ENCODE assay signal across 9 cellular contexts in the genomic region with DNA sequence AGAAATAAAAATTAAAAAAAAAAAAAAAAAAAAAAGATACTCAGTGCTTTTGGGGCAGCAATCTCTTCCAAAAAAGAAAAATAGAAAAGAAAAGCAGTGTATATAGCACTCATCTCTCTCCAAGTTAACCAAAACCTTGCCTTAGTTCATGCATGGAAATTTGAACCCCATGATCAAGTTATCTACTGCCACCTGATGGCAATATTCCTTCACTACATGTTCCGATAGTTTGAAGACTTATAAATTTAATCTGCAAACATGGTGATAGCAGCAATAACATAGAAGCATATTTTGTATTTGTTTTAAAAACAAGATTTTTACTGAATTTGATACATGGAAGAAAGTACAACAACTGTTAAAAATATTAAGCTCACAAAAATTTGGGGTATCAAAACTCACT. TPM values are rescaled to one million over a fixed set of nuclear protein-coding genes. Genes with fewer than 3 reads are reported as not detected.
A peak's percentile ranks its signal among the peaks of the same experiment; 100 is the strongest.
DNase-seq lines count a peak whose midpoint lies in the region; ATAC-seq and TF ChIP-seq lines count a peak whose summit lies in the region.
"Had no signal": no experiment of that assay in that cellular context is flagged by ENCODE, and none has a peak within 500 bp of the region (broad histone marks: within the 10 kb centered on the region; RNA-seq: fewer than 3 reads in every experiment).

No MANE protein-coding gene starts in this region.

- H3K79me2 ChIP-seq in KMS-11 (ENCODE audit: insufficient read depth, low read depth), result no peaks in the 10 kb centered on the region

- TF ChIP-seq CTCF in KMS-11 (conservative IDR thresholded peaks at IDR 0.05; ENCODE audit: low read depth, low read length) (peak; percentile 71), foreskin keratinocyte (conservative IDR thresholded peaks at IDR 0.05) (peak; percentile 73), stomach (IDR thresholded peaks at IDR 0.05) (peak in 5 of 7 experiments; percentile 17 to 42 (median 22))

- H3K4me1 ChIP-seq in KMS-11 (ENCODE audit: low read depth, poor library complexity, severe bottlenecking) (no peaks in the 10 kb centered on the region), foreskin keratinocyte (no peaks in the 10 kb centered on the region), stomach (no peaks in the 10 kb centered on the region)

- H3K27me3 ChIP-seq in KMS-11 (ENCODE audit: insufficient read depth, low read depth), result no peaks in the 10 kb centered on the region
- H3K27me3 ChIP-seq in foreskin keratinocyte, result no peaks in the 10 kb centered on the region
- no peaks in the 10 kb centered on the region for H3K27me3 ChIP-seq in stomach
- H3K27me3 ChIP-seq: SJSA1 had no signal

- H3K4me2 ChIP-seq in KMS-11, result no peak overlapping the region

- intact Hi-C loops in stomach (cut with DNase I; ENCODE audit: low total_unique reads), result no loop called here

- ATAC-seq in foreskin keratinocyte (no peak), HG03139 (IDR thresholded peaks at IDR 0.05; ENCODE audit: unreplicated experiment) (no peak), GM19328 (IDR thresholded peaks at IDR 0.05; ENCODE audit: unreplicated experiment) (no peak)

- DNase-seq in DMS114 treated with DMSO at 0.1 percent for 48 hours (lab: John Stamatoyannopoulos, UW; ENCODE audit: unreplicated experiment), result peak; percentile 46
- peak; percentile 28 for DNase-seq in SK-N-DZ (ENCODE audit: low spot score)
- peak in 1 of 2 donors; percentile 16 for DNase-seq in foreskin keratinocyte
- DNase-seq in stomach, result no peak
- no peak for DNase-seq in activated gamma-delta T cell treated with Interleukin-2 at 50 U/mL for 16 hours

- H3K4me3 ChIP-seq in KMS-11 (IDR thresholded peaks at IDR 0.05; ENCODE audit: insufficient read depth, low read depth, low read length), result no peak overlapping the region
- H3K4me3 ChIP-seq in stomach, result no peak overlapping the region
- H3K4me3 ChIP-seq: SJSA1 had no signal

- no peaks in the 10 kb centered on the region for H3K9me3 ChIP-seq in stomach
- H3K9me3 ChIP-seq: SJSA1 had no signal

- H4K20me1 ChIP-seq in KMS-11 (ENCODE audit: insufficient read depth), result no peaks in the 10 kb centered on the region

- WGBS in stomach, 5 donors, result 29 to 48% (median 38%) methylated on average over 1 of the region's 1 CpG

- TF ChIP-seq EP300 in stomach (IDR thresholded peaks at IDR 0.05), result no peak

- TF ChIP-seq POLR2A in stomach (IDR thresholded peaks at IDR 0.05), result no peak

- no peak overlapping the region for H2AFZ ChIP-seq in KMS-11 (ENCODE audit: low read depth)

- no peak overlapping the region for H3K9ac ChIP-seq in KMS-11

- H3K27ac ChIP-seq in KMS-11, result no peak overlapping the region
- no peak overlapping the region for H3K27ac ChIP-seq in foreskin keratinocyte
- no peak overlapping the region for H3K27ac ChIP-seq in stomach
- H3K27ac ChIP-seq: SJSA1 had no signal

- no peaks in the 10 kb centered on the region for H3K36me3 ChIP-seq in KMS-11 (ENCODE audit: insufficient read depth)
- H3K36me3 ChIP-seq in stomach, result peaks cover 12 to 48% (median 39%) of the 10 kb centered on the region in 4 donors
- H3K36me3 ChIP-seq: SJSA1 had no signal

RNA-seq across cellular contexts. Expression of gene SLIT1, which starts 48.6 kb away (rescaled TPM):
- polyA plus RNA-seq in SK-N-DZ (2014; cell fraction: cytosol; rRNA removed), result 0.07 and 0.21 TPM in 2 replicates
- 0.58 and 0.83 TPM in 2 replicates for polyA plus RNA-seq in SK-N-DZ (2014; cell fraction: nucleus; rRNA removed)
- total RNA-seq in foreskin keratinocyte (not detected in 2 replicates), stomach (1 to 10 TPM in 3 of 5 donors, under 1 TPM in 2; under 0.01 to 6.1 (median 1.0) TPM)
- polyA plus RNA-seq in foreskin keratinocyte (0.02 TPM in 1 of 2 replicates, not detected in the other), stomach (under 1 TPM; under 0.01 to 0.15 (median 0.15) TPM)
- total RNA-seq: SJSA1 had no signal

RNA-seq across cellular contexts. Expression of gene ARHGAP19, which starts 58.0 kb away (rescaled TPM):
- 31.5 and 48.2 TPM in 2 replicates for polyA plus RNA-seq in SK-N-DZ (2014; cell fraction: cytosol; rRNA removed)
- 29.5 and 39.4 TPM in 2 replicates for polyA plus RNA-seq in SK-N-DZ (2014; cell fraction: nucleus; rRNA removed)
- total RNA-seq in foreskin keratinocyte (12.0 and 12.3 TPM in 2 replicates), stomach (10 to 100 TPM in 1 of 5 donors, 1 to 10 TPM in 4; 1.2 to 16.2 (median 9.0) TPM)
- polyA plus RNA-seq in foreskin keratinocyte (4.3 and 5.5 TPM in 2 replicates), stomach (1 to 10 TPM; 2.4 to 4.6 (median 2.5) TPM)

Comparison
In these comparisons a context has a peak if more than half of its experiments do, and no peak if none do; other contexts are left out.
1. DNase-seq: peak in DMS114 treated with DMSO at 0.1 percent for 48 hours (single experiment) and SK-N-DZ (single experiment); none in stomach (single experiment) and activated gamma-delta T cell treated with Interleukin-2 at 50 U/mL for 16 hours (single experiment).
2. CTCF ChIP-seq: peak in every context shown above with its lines; median percentile 73 in foreskin keratinocyte; 71 in KMS-11; 22 in stomach.